In genomic region chr4:4392501-4393183, GRCh38 we compare ENCODE assay signal across 1 cellular context.
TF ChIP-seq lines count a peak whose summit lies in the region.

No MANE protein-coding gene starts in this region.

TF ChIP-seq in IMR-90, 13 proteins besides CTCF, POLR2A, EP300 and RAD21:
- TF ChIP-seq MAZ (IDR thresholded peaks at IDR 0.05; ENCODE audit: borderline replicate concordance, low read depth, low read length) (no peak), NFE2L2 (IDR thresholded peaks at IDR 0.05; ENCODE audit: low read depth, low read length) (no peak)
